In the genomic region with DNA sequence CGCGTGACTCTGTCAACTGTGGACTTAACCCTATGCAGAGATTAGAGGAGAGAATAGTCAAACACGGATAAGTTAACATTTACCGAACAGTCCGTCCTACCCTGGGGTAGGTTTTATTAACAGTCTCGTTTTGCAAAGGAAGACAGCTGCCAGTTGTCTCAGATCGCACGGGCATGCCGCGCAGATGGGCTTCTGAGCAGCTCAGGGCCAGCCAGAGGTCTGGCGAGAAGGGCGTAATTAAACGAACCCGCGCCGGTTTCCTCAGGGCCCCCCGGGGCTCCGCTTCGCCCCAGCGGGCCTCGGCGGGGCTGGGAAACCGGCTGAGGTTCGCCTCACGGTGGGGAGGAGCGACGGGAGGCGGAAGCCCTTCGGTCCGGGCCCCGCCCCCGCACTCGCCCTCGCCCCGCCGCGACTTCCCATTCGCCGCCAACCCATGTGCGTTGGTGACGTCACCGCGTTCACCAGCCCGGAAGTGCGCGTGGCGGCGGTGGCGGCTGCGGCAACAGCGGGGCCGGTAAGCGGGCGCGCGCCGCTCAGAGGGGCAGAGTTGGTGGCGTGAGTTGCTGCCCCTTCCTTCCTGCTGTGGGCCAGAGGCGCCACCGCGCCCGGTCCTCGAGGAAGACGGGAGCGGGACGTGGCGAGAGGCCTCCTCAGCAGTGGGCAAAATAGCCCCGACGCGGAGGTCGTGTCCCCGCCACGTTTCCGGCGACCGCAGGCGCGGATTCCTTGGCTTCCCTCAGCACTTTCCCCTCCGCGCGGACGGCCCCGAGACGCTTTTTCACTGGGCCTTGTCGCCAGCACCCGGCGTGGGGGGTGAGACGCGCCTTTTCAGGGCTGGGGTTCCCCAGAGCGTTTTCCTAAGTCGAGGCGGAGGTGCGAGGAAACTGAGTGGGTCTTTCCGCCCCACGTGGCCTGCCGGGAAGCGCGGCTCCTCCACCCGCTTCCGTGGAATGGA, we compare ENCODE assay signal across 8 cellular contexts. TPM values are rescaled to one million over a fixed set of nuclear protein-coding genes. Genes with fewer than 3 reads are reported as not detected.
DNase-seq lines count a peak whose midpoint lies in the region; ATAC-seq and TF ChIP-seq lines count a peak whose summit lies in the region.

Gene TRNT1, plus strand, starts transcription at position 464 of the 955 bp plus-strand sequence. CDS start 2,101 bp downstream, outside the sequence.

- DNase-seq in AG09319 (ENCODE audit: extremely low read depth, low read depth) (peak; percentile 80), NCI-H446 (lab: John Stamatoyannopoulos, UW) (peak; percentile 46 to 86), inferior parietal cortex (ENCODE audit: extremely low spot score) (peak; percentile 88), spleen (peak; percentile 98)
- DNase-seq in activated CD4-positive, CD25-positive, alpha-beta regulatory T cell treated with anti-CD3 and anti-CD28 coated beads, Interleukin-2, amount 50 U/mL, for 16 hours (ENCODE audit: low read depth, low spot score): peak; percentile 89
- DNase-seq in central memory CD4-positive, alpha-beta T cell: peak; percentile 94

- no peaks in the 10 kb centered on the region for H3K9me3 ChIP-seq in spleen

- WGBS in spleen, 5 donors: 1 to 3% (median 1%) methylated on average over 43 to 100 of the region's 100 CpGs

- TF ChIP-seq POLR2A in spleen (IDR thresholded peaks at IDR 0.05): peak; percentile 23 to 85 (median 81)

- peak within 1 kb of the TSS; percentile 92 to 97 (median 95) for H3K27ac ChIP-seq in spleen

- intact Hi-C loops in spleen (cut with DNase I; ENCODE audit: low total_unique reads): no loop called here

- H3K4me3 ChIP-seq in spleen: peak within 1 kb of the TSS; percentile 66 to 94 (median 82)

- peaks cover 0 to 28% (median 25%) of the 10 kb centered on the region in 6 donors for H3K36me3 ChIP-seq in spleen

- H3K27me3 ChIP-seq in spleen (replicated peaks in 1 of 7): no peaks in the 10 kb centered on the region

- ATAC-seq in GM19025 (IDR thresholded peaks at IDR 0.05; ENCODE audit: low read depth, unreplicated experiment) (peak; percentile 96), HG03280 (IDR thresholded peaks at IDR 0.05; ENCODE audit: unreplicated experiment) (peak; percentile 97)

- no peak for TF ChIP-seq CTCF in AG09319 (IDR thresholded peaks at IDR 0.05; ENCODE audit: low read depth, low read length)
- peak in 3 of 11 experiments; percentile 18 to 45 (median 25) for TF ChIP-seq CTCF in spleen (IDR thresholded peaks at IDR 0.05 in 8 of 11, conservative IDR thresholded peaks at IDR 0.05 in 3 of 11)

- H3K4me1 ChIP-seq in spleen: peaks cover 14 to 49% (median 40%) of the 10 kb centered on the region in 6 donors

RNA-seq across cellular contexts. Expression of gene TRNT1, which starts in this region (rescaled TPM):
- total RNA-seq in spleen: 10 to 100 TPM; 23.7 to 43.8 (median 33.4) TPM
- polyA plus RNA-seq in spleen: 10 to 100 TPM in 2 of 3 donors, 1 to 10 TPM in 1; 10.0 to 15.1 (median 12.6) TPM

Comparison
In these comparisons a context has a peak if more than half of its experiments do, and no peak if none do; other contexts are left out.
1. Peak in every context shown above with its lines: DNase-seq, ATAC-seq, H3K4me3 ChIP-seq and H3K27ac ChIP-seq.